Comparison of ENCODE assay signal across 28 cellular contexts in genomic region chr2:90079374-90079773, GRCh38.
"Had no signal": no experiment of that assay in that cellular context is flagged by ENCODE, and none has a peak within 500 bp of the region (broad histone marks: within the 10 kb centered on the region; RNA-seq: fewer than 3 reads in every experiment).

No MANE protein-coding gene starts in this region.

- H3K36me3 Mint-ChIP-seq: stimulated activated effector memory CD8-positive, alpha-beta T cell treated with anti-CD3 and anti-CD28 coated beads, Interleukin-12 subunit alpha, Interleukin-12 subunit beta, amount 100 ng/mL, for 72 hours; stimulated activated memory B cell treated with anti-CD40 and anti-IgM and Interleukin-4, amounts not matched to agents 10 μg/mL and 1 μg/mL and 100 μg/mL, for 72 hours; stimulated activated naive B cell treated with anti-CD40 and anti-IgM and Interleukin-4, amounts not matched to agents 10 μg/mL and 1 μg/mL and 100 μg/mL, for 72 hours; type B pancreatic cell had no signal

- H3K36me3 ChIP-seq: stomach, suprapubic skin, thoracic aorta, thyroid gland, tibial artery, tibial nerve, transverse colon, upper lobe of left lung, upper lobe of right lung, uterus, vagina had no signal

- H3K9me3 Mint-ChIP-seq: stimulated activated memory B cell treated with anti-CD40 and anti-IgM and Interleukin-4, amounts not matched to agents 10 μg/mL and 1 μg/mL and 100 μg/mL, for 72 hours; stimulated activated naive B cell treated with anti-CD40 and anti-IgM and Interleukin-4, amounts not matched to agents 10 μg/mL and 1 μg/mL and 100 μg/mL, for 72 hours; stimulated activated naive CD8-positive, alpha-beta T cell treated with anti-CD3 and anti-CD28 coated beads, Interleukin-15, amount 100 ng/mL, for 72 hours; type B pancreatic cell had no signal

- H3K4me1 ChIP-seq: stomach, suprapubic skin, testis, thyroid gland, tibial artery, tibial nerve, transverse colon, upper lobe of left lung, upper lobe of right lung, uterus, vagina had no signal

- H3K4me3 Mint-ChIP-seq: stimulated activated effector memory CD8-positive, alpha-beta T cell treated with anti-CD3 and anti-CD28 coated beads, Interleukin-12 subunit alpha, Interleukin-12 subunit beta, amount 100 ng/mL, for 72 hours; stimulated activated memory B cell treated with anti-CD40 and anti-IgM and Interleukin-4, amounts not matched to agents 10 μg/mL and 1 μg/mL and 100 μg/mL, for 72 hours; stimulated activated naive B cell treated with anti-CD40 and anti-IgM and Interleukin-4, amounts not matched to agents 10 μg/mL and 1 μg/mL and 100 μg/mL, for 72 hours; stimulated activated naive CD8-positive, alpha-beta T cell treated with anti-CD3 and anti-CD28 coated beads, Interleukin-15, amount 100 ng/mL, for 72 hours; stimulated activated naive CD8-positive, alpha-beta T cell treated with anti-CD3 and anti-CD28 coated beads, Interleukin-15, Interleukin-2, amounts not matched to agents 100 ng/mL and 50 ng/mL, for 24 hours; type B pancreatic cell had no signal

- H3K27me3 ChIP-seq: testis, thyroid gland, tibial nerve, transverse colon, upper lobe of left lung, upper lobe of right lung, uterus, vagina had no signal

- H3K4me3 ChIP-seq: stomach, suprapubic skin, testis, thoracic aorta, thyroid gland, tibial artery, tibial nerve, transverse colon, upper lobe of left lung, upper lobe of right lung, uterus, vagina had no signal

- H3K27ac Mint-ChIP-seq: stimulated activated effector memory CD8-positive, alpha-beta T cell treated with anti-CD3 and anti-CD28 coated beads, Interleukin-12 subunit alpha, Interleukin-12 subunit beta, amount 100 ng/mL, for 72 hours; stimulated activated memory B cell treated with anti-CD40 and anti-IgM and Interleukin-4, amounts not matched to agents 10 μg/mL and 1 μg/mL and 100 μg/mL, for 72 hours; stimulated activated naive B cell treated with anti-CD40 and anti-IgM and Interleukin-4, amounts not matched to agents 10 μg/mL and 1 μg/mL and 100 μg/mL, for 72 hours; stimulated activated naive CD8-positive, alpha-beta T cell treated with anti-CD3 and anti-CD28 coated beads, Interleukin-15, amount 100 ng/mL, for 72 hours; stimulated activated naive CD8-positive, alpha-beta T cell treated with anti-CD3 and anti-CD28 coated beads, Interleukin-15, Interleukin-2, amounts not matched to agents 100 ng/mL and 50 ng/mL, for 24 hours; type B pancreatic cell had no signal

- ATAC-seq: stimulated activated effector memory CD8-positive, alpha-beta T cell treated with anti-CD3 and anti-CD28 coated beads, Interleukin-12 subunit alpha, Interleukin-12 subunit beta, amount 100 ng/mL, for 72 hours; stimulated activated memory B cell treated with anti-CD40 and anti-IgM and Interleukin-4, amounts not matched to agents 10 μg/mL and 1 μg/mL and 100 μg/mL, for 72 hours; stimulated activated naive B cell treated with anti-CD40 and anti-IgM and Interleukin-4, amounts not matched to agents 10 μg/mL and 1 μg/mL and 100 μg/mL, for 72 hours; stimulated activated naive CD8-positive, alpha-beta T cell treated with anti-CD3 and anti-CD28 coated beads, Interleukin-15, amount 100 ng/mL, for 72 hours; stimulated activated naive CD8-positive, alpha-beta T cell treated with anti-CD3 and anti-CD28 coated beads, Interleukin-15, Interleukin-2, amounts not matched to agents 100 U/mL and 50 U/mL, for 24 hours; upper lobe of right lung had no signal

- H3K9me3 ChIP-seq: stomach, suprapubic skin, testis, thoracic aorta, thyroid gland, tibial artery, tibial nerve, transverse colon, upper lobe of left lung, upper lobe of right lung, uterus, vagina had no signal

- H3K4me1 Mint-ChIP-seq: stimulated activated effector memory CD8-positive, alpha-beta T cell treated with anti-CD3 and anti-CD28 coated beads, Interleukin-12 subunit alpha, Interleukin-12 subunit beta, amount 100 ng/mL, for 72 hours; stimulated activated memory B cell treated with anti-CD40 and anti-IgM and Interleukin-4, amounts not matched to agents 10 μg/mL and 1 μg/mL and 100 μg/mL, for 72 hours; stimulated activated naive CD8-positive, alpha-beta T cell treated with anti-CD3 and anti-CD28 coated beads, Interleukin-15, amount 100 ng/mL, for 72 hours had no signal

- H3K27ac ChIP-seq: stomach, suprapubic skin, testis, thoracic aorta, thyroid gland, tibial artery, tibial nerve, transverse colon, upper lobe of left lung, upper lobe of right lung, uterus, vagina had no signal

- DNase-seq: stimulated activated CD4-positive, alpha-beta T cell treated with anti-CD3 and anti-CD28 coated beads, Interleukin-2, amount 100 ng/mL, for 48 hours; stimulated activated CD4-positive, alpha-beta T cell treated with anti-CD3 and anti-CD28 coated beads, Interleukin-4, amount 100 ng/mL, for 1 hour; stimulated activated CD4-positive, alpha-beta T cell treated with anti-CD3 and anti-CD28 coated beads, Interleukin-4, amount 100 ng/mL, for 24 hours; stimulated activated CD4-positive, alpha-beta T cell treated with anti-CD3 and anti-CD28 coated beads, Interleukin-4, amount 100 ng/mL, for 4 hours; stimulated activated CD8-positive, alpha-beta memory T cell treated with anti-CD3 and anti-CD28 coated beads, Interleukin-4, amount 100 ng/mL, for 48 hours; stimulated activated naive B cell treated with anti-CD40 and anti-IgM and Interleukin-4, amounts not matched to agents 10 μg/mL and 1 μg/mL and 100 μg/mL, for 72 hours; stimulated activated naive CD4-positive, alpha-beta T cell; stimulated activated naive CD4-positive, alpha-beta T cell treated with Interleukin-2 at 50 U/mL for 16 hours; stimulated activated naive CD8-positive, alpha-beta T cell treated with anti-CD3 and anti-CD28 coated beads, Interleukin-15, amount 100 ng/mL, for 72 hours; stimulated activated naive CD8-positive, alpha-beta T cell treated with anti-CD3 and anti-CD28 coated beads, Interleukin-15, Interleukin-2, amounts not matched to agents 100 U/mL and 50 U/mL, for 24 hours; stomach; substantia nigra; testis; thyroid gland; tibial artery; transverse colon; trophoblast cell; upper lobe of left lung; upper lobe of right lung; uterus had no signal
